ENCODE assay signal across 8 cellular contexts in genomic region chr1:21814241-21814918, GRCh38. TPM values are rescaled to one million over a fixed set of nuclear protein-coding genes. Genes with fewer than 3 reads are reported as not detected.
DNase-seq lines count a peak whose midpoint lies in the region; ATAC-seq and TF ChIP-seq lines count a peak whose summit lies in the region.

No MANE protein-coding gene starts in this region.

- peak; percentile 20; the same call in 1 of the 2 replicates for TF ChIP-seq CTCF in WI38 (IDR thresholded peaks at IDR 0.05; ENCODE audit: low read depth, low read length)

- H3K36me3 Mint-ChIP-seq in natural killer cell treated with Interleukin-12 subunit alpha and Interleukin-12 subunit beta and Interleukin-15 and Interleukin-18, amount 100 ng/mL, for 72 hours, result no peaks in the 10 kb centered on the region

- peaks cover 7 to 16% of the 10 kb centered on the region in 2 donors for H3K4me1 Mint-ChIP-seq in natural killer cell treated with Interleukin-12 subunit alpha and Interleukin-12 subunit beta and Interleukin-15 and Interleukin-18, amount 100 ng/mL, for 72 hours (ENCODE audit: low read depth in 2 of 2)

- H3K4me3 ChIP-seq in WI38 (ENCODE audit: low read depth, low read length), result no peak overlapping the region

- DNase-seq in epidermal melanocyte (ENCODE audit: insufficient read length, low spot score), result peak; percentile 21
- no peak for DNase-seq in natural killer cell treated with Interleukin-12 subunit alpha and Interleukin-12 subunit beta and Interleukin-15 and Interleukin-18, amount 100 ng/mL, for 72 hours (ENCODE audit: low spot score)
- no peak for DNase-seq in OCI-M1 (lab: John Stamatoyannopoulos, UW)
- no peak for DNase-seq in COLO829 (ENCODE audit: low spot score)
- no peak for DNase-seq in COLO668 (lab: John Stamatoyannopoulos, UW; ENCODE audit: unreplicated experiment)

- ATAC-seq in GM19463 (IDR thresholded peaks at IDR 0.05; ENCODE audit: unreplicated experiment) (peak; percentile 50), GM18907 (IDR thresholded peaks at IDR 0.05; ENCODE audit: unreplicated experiment) (no peak)
- ATAC-seq in natural killer cell treated with Interleukin-12 subunit alpha and Interleukin-12 subunit beta and Interleukin-15 and Interleukin-18, amount 100 ng/mL, for 72 hours, result peak; percentile 73 to 75

- peaks cover 4% of the 10 kb centered on the region for H3K9me3 Mint-ChIP-seq in natural killer cell treated with Interleukin-12 subunit alpha and Interleukin-12 subunit beta and Interleukin-15 and Interleukin-18, amount 100 ng/mL, for 72 hours

- peaks cover 4 to 8% of the 10 kb centered on the region in 2 donors for H3K27me3 Mint-ChIP-seq in natural killer cell treated with Interleukin-12 subunit alpha and Interleukin-12 subunit beta and Interleukin-15 and Interleukin-18, amount 100 ng/mL, for 72 hours

- H3K27ac Mint-ChIP-seq in natural killer cell treated with Interleukin-12 subunit alpha and Interleukin-12 subunit beta and Interleukin-15 and Interleukin-18, amount 100 ng/mL, for 72 hours, result peak overlapping the region in 1 of 2 donors; percentile 34

- H3K4me3 Mint-ChIP-seq in natural killer cell treated with Interleukin-12 subunit alpha and Interleukin-12 subunit beta and Interleukin-15 and Interleukin-18, amount 100 ng/mL, for 72 hours, result peak overlapping the region; percentile 91

RNA-seq across cellular contexts. Expression of gene LDLRAD2, which starts 2.3 kb away (rescaled TPM):
- total RNA-seq in natural killer cell treated with Interleukin-12 subunit alpha and Interleukin-12 subunit beta and Interleukin-15 and Interleukin-18, amount 100 ng/mL, for 72 hours, result not detected

RNA-seq across cellular contexts. Expression of gene USP48, which starts 31.4 kb away (rescaled TPM):
- total RNA-seq in natural killer cell treated with Interleukin-12 subunit alpha and Interleukin-12 subunit beta and Interleukin-15 and Interleukin-18, amount 100 ng/mL, for 72 hours, result 100 to 1,000 TPM in 1 of 2 donors, 10 to 100 TPM in 1; 72.8 to 130 TPM
